Comparison of ENCODE assay signal across 8 cellular contexts in the genomic region with DNA sequence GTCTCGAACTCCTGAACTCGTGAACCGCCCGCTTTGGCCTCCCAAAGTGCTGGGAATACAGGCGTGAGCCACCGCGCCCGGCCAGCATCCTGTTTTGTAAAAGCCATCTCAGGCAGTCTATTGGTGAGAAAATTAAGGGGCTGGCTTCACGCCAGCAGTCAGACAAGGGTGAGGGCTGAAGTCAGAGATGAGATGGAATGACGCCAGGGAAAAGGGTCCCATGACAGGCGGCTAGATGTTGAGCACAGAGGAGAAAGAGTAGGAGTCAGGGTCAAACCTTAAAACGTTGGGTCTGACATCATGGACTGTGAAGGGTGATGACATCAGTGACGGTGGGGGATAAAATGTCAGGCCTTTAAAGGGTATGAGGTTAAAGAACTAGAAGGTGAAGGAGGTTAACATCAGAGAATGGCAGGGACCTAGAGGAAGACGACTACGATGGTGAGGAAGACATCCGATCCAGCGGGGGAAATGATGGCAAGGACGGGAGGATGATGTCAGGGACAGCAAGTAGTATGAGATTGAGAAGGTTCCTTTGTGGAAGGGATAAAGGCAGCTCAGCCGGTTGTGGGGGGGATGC. TPM values are rescaled to one million over a fixed set of nuclear protein-coding genes. Genes with fewer than 3 reads are reported as not detected.
DNase-seq lines count a peak whose midpoint lies in the region; ATAC-seq and TF ChIP-seq lines count a peak whose summit lies in the region.

No MANE protein-coding gene starts in this region.

- H3K4me1 Mint-ChIP-seq in CD8-positive, alpha-beta memory T cell: peaks cover 16 to 26% (median 19%) of the 10 kb centered on the region in 3 donors
- peaks cover 15% of the 10 kb centered on the region for H3K4me1 Mint-ChIP-seq in memory B cell

- no peaks in the 10 kb centered on the region for H3K27me3 ChIP-seq in CD8-positive, alpha-beta memory T cell (ENCODE audit: insufficient read depth, low read length, poor library complexity, severe bottlenecking)
- no peaks in the 10 kb centered on the region for H3K27me3 ChIP-seq in transverse colon

- peaks cover 0 to 47% (median 7%) of the 10 kb centered on the region in 3 donors for H3K36me3 Mint-ChIP-seq in CD8-positive, alpha-beta memory T cell
- peaks cover 17% of the 10 kb centered on the region for H3K36me3 Mint-ChIP-seq in memory B cell

- peak in 3 of 5 donors; percentile 6 to 54 (median 9) for DNase-seq in CD8-positive, alpha-beta memory T cell
- DNase-seq in SK-N-MC (ENCODE audit: low read depth, low spot score): no peak
- peak in 1 of 2 donors; percentile 16 for DNase-seq in memory B cell (ENCODE audit: low spot score in 2 of 2)
- peak; percentile 29 for DNase-seq in transverse colon
- no peak for DNase-seq in mesenteric fat pad (ENCODE audit: low spot score)

- no peaks in the 10 kb centered on the region for H3K9me3 ChIP-seq in CD8-positive, alpha-beta memory T cell (ENCODE audit: low read length)
- H3K9me3 ChIP-seq in SK-N-MC (ENCODE audit: low read depth, low read length) (no peaks in the 10 kb centered on the region), transverse colon (no peaks in the 10 kb centered on the region)

- peaks cover 0 to 7% of the 10 kb centered on the region in 2 donors for H3K27me3 Mint-ChIP-seq in CD8-positive, alpha-beta memory T cell
- H3K27me3 Mint-ChIP-seq in memory B cell: no peaks in the 10 kb centered on the region

- H3K36me3 ChIP-seq in CD8-positive, alpha-beta memory T cell (ENCODE audit: insufficient read depth, low read length): peaks cover 25% of the 10 kb centered on the region
- H3K36me3 ChIP-seq in SK-N-MC (ENCODE audit: insufficient read depth, low read length) (peaks cover 40% of the 10 kb centered on the region), transverse colon (peaks cover 0 to 16% (median 5%) of the 10 kb centered on the region in 4 donors)

- peak overlapping the region; percentile 99 for H3K27ac ChIP-seq in CD8-positive, alpha-beta memory T cell (ENCODE audit: low read depth, low read length)
- H3K27ac ChIP-seq in SK-N-MC (peak overlapping the region; percentile 85; the same call in 1 of the 2 replicates), cingulate gyrus (ENCODE audit: low read depth, low read length) (peak overlapping the region; percentile 96), transverse colon (peak overlapping the region; percentile 96 to 99 (median 98))

- no peak for TF ChIP-seq CTCF in transverse colon (IDR thresholded peaks at IDR 0.05)

- peak overlapping the region; percentile 95 to 100 (median 99) for H3K27ac Mint-ChIP-seq in CD8-positive, alpha-beta memory T cell
- peak overlapping the region; percentile 99 for H3K27ac Mint-ChIP-seq in memory B cell

- peak overlapping the region; percentile 57 for H3K4me3 ChIP-seq in CD8-positive, alpha-beta memory T cell (ENCODE audit: low read length)
- H3K4me3 ChIP-seq in SK-N-MC: peak overlapping the region; percentile 81
- H3K4me3 ChIP-seq in transverse colon: peak overlapping the region in 3 of 4 donors; percentile 63 to 90 (median 84)

- POLR2A ChIA-PET in CD8-positive, alpha-beta memory T cell (lab: Charles Lee): interaction anchor here (0.8 to 2.1 kb wide), 13 partner anchors 22 to 699 kb away, joined by 3 to 22 read pairs (median 4); a partner anchor contains a TSS

- no peak for TF ChIP-seq POLR2A in transverse colon (IDR thresholded peaks at IDR 0.05)

- 0 to 55% methylated on average over 3 to 19 of the region's 19 CpGs for WGBS in transverse colon (ENCODE audit: low coverage in 1 of 2), 2 donors

- CTCF ChIA-PET in CD8-positive, alpha-beta memory T cell (lab: Charles Lee): interaction anchor here (1.2 kb wide), 1 partner anchor 34 kb away, joined by 5 read pairs; a partner anchor contains a TSS

- peaks cover 22% of the 10 kb centered on the region for H3K4me1 ChIP-seq in CD8-positive, alpha-beta memory T cell (ENCODE audit: insufficient read depth, low read length)
- peaks cover 9 to 15% (median 12%) of the 10 kb centered on the region in 4 donors for H3K4me1 ChIP-seq in transverse colon

- intact Hi-C loops in transverse colon (cut with DNase I; ENCODE audit: low total_unique reads): no loop called here

- peak overlapping the region; percentile 99 for H3K9ac ChIP-seq in SK-N-MC (ENCODE audit: insufficient read length)

- ATAC-seq in HG03439 (IDR thresholded peaks at IDR 0.05; ENCODE audit: unreplicated experiment) (peak; percentile 9), memory B cell (ENCODE audit: low read depth) (peak; percentile 20), GM18867 (IDR thresholded peaks at IDR 0.05; ENCODE audit: unreplicated experiment) (no peak)

- H3K9me3 Mint-ChIP-seq in CD8-positive, alpha-beta memory T cell: peaks cover 0 to 2% (median 0%) of the 10 kb centered on the region in 5 donors
- no peaks in the 10 kb centered on the region for H3K9me3 Mint-ChIP-seq in memory B cell

- no peak for TF ChIP-seq EP300 in transverse colon (IDR thresholded peaks at IDR 0.05; ENCODE audit: low read depth)

- H3K4me3 Mint-ChIP-seq in CD8-positive, alpha-beta memory T cell: peak overlapping the region; percentile 87 to 99 (median 98)
- H3K4me3 Mint-ChIP-seq in memory B cell: peak overlapping the region; percentile 96

- in situ Hi-C loops in transverse colon (cut with MboI; ENCODE audit: low pct_ligation_motif_present in 1 of 4, low pct_unique_long_range_greater_than_20kb in 1 of 4, low sequenced_read_pairs in 3 of 4): no loop called here

RNA-seq across cellular contexts. Expression of a gene that starts 0.5 kb away (rescaled TPM):
- 100 to 1,000 TPM; 245 to 255 TPM for total RNA-seq in CD8-positive, alpha-beta memory T cell
- polyA plus RNA-seq in CD8-positive, alpha-beta memory T cell: 272 TPM
- total RNA-seq in transverse colon (100 to 1,000 TPM in 3 of 4 donors, 10 to 100 TPM in 1; 65.7 to 157 (median 127) TPM), mesenteric fat pad (343 TPM)

RNA-seq across cellular contexts. Expression of a gene that starts 23.5 kb away (rescaled TPM):
- 10 to 100 TPM; 47.5 to 48.0 TPM for total RNA-seq in CD8-positive, alpha-beta memory T cell
- polyA plus RNA-seq in CD8-positive, alpha-beta memory T cell: 48.3 TPM
- total RNA-seq in transverse colon (100 to 1,000 TPM in 3 of 4 donors, 10 to 100 TPM in 1; 96.5 to 238 (median 184) TPM), mesenteric fat pad (96.9 TPM)

RNA-seq across cellular contexts. Expression of a gene that starts 34.3 kb away (rescaled TPM):
- total RNA-seq in CD8-positive, alpha-beta memory T cell: 10 to 100 TPM; 14.0 to 15.2 TPM
- 21.5 TPM for polyA plus RNA-seq in CD8-positive, alpha-beta memory T cell
- total RNA-seq in transverse colon (10 to 100 TPM in 3 of 4 donors, 1 to 10 TPM in 1; 8.1 to 27.7 (median 13.3) TPM), mesenteric fat pad (19.9 TPM)

RNA-seq across cellular contexts. Expression of a gene that starts 52.2 kb away (rescaled TPM):
- 100 to 1,000 TPM; 150 to 153 TPM for total RNA-seq in CD8-positive, alpha-beta memory T cell
- 109 TPM for polyA plus RNA-seq in CD8-positive, alpha-beta memory T cell
- total RNA-seq in transverse colon (10 to 100 TPM; 19.9 to 88.7 (median 67.6) TPM), mesenteric fat pad (18.8 TPM)

Comparison
In these comparisons a context has a peak if more than half of its experiments do, and no peak if none do; other contexts are left out.
1. DNase-seq: peak in CD8-positive, alpha-beta memory T cell (3 of 5) and transverse colon (single experiment); none in SK-N-MC (single experiment) and mesenteric fat pad (single experiment).
2. Peak in every context shown above with its lines, with median percentiles within 50 percentile points of each other: H3K27ac ChIP-seq and H3K4me3 ChIP-seq.